Comparison of ENCODE assay signal across 2 cellular contexts in the genomic region with DNA sequence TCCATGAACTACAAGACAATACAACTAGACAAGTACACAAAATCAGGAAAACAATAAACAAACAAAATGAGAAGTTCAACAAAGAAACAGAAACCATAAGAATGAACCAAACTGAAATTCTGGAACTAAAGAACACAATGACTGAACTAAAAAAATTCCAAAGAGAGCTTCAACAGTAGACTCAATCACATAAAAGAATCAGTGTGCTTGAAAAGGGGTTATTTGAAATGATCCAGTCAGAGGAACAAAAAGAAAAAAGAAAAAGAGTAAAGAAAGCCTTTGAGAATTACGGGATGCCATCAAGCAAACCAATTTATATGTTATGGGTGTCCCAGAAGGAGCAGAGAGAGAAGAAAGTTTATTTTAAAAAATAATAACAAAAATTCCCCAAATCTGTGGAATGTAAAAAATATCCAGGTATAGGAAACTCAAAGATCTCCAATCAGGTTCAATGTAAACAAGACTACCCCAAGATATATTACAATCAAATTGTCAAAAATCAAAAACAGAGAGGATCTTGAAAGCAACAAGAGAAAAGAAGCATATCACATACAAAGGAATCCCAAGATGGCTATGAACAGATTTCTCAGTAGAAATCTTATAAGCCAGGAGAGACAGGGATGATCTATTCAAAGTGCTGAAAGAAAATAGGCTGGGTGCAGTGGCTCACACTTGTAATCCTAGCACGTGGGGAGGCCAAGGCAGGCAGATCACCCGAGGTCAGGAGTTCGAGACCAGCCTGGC.
A peak's percentile ranks its signal among the peaks of the same experiment; 100 is the strongest.
TF ChIP-seq lines count a peak whose summit lies in the region.

No MANE protein-coding gene starts in this region.

TF ChIP-seq in HEK293, 187 proteins besides CTCF, POLR2A, EP300 and RAD21:
- TF ChIP-seq ZIC2 (tag by site-specific recombination; IDR thresholded peaks at IDR 0.05) (no peak), KLF10 (tag by site-specific recombination; IDR thresholded peaks at IDR 0.05) (no peak), ZNF791 (tag by site-specific recombination; IDR thresholded peaks at IDR 0.05) (peak; percentile 99), SETDB1 (IDR thresholded peaks at IDR 0.05; ENCODE audit: insufficient read length, low read length) (peak; percentile 75), SCRT1 (tag by site-specific recombination; IDR thresholded peaks at IDR 0.05; ENCODE audit: borderline replicate concordance) (no peak)
TF ChIP-seq in HEK293: peak in this region for 2.

TF ChIP-seq in H1, 55 proteins besides CTCF, POLR2A, EP300 and RAD21:
- TF ChIP-seq GABPA (IDR thresholded peaks at IDR 0.05; ENCODE audit: borderline replicate concordance, insufficient read depth, low read length) (no peak), TCF12 (IDR thresholded peaks at IDR 0.05; ENCODE audit: low read depth, low read length) (no peak), ASH2L (IDR thresholded peaks at IDR 0.05; ENCODE audit: low read length) (no peak), POU5F1 (IDR thresholded peaks at IDR 0.05; ENCODE audit: low read depth, low read length) (no peak), CHD2 (IDR thresholded peaks at IDR 0.05; ENCODE audit: low read length) (no peak), NRF1 (IDR thresholded peaks at IDR 0.05; ENCODE audit: low read depth, low read length) (no peak), KDM1A (IDR thresholded peaks at IDR 0.05; ENCODE audit: borderline replicate concordance, low read length) (no peak), BCL11A (IDR thresholded peaks at IDR 0.05; ENCODE audit: low read depth in 2 of 2, low read length in 2 of 2) (no peak), ZNF274 (IDR thresholded peaks at IDR 0.05; ENCODE audit: borderline replicate concordance, extremely low read depth, low read length) (no peak)
